In genomic region chr14:91416744-91417133, GRCh38 we compare ENCODE assay signal across 9 cellular contexts. TPM values are rescaled to one million over a fixed set of nuclear protein-coding genes. Genes with fewer than 3 reads are reported as not detected.
A peak's percentile ranks its signal among the peaks of the same experiment; 100 is the strongest.
DNase-seq lines count a peak whose midpoint lies in the region; ATAC-seq and TF ChIP-seq lines count a peak whose summit lies in the region.
"Had no signal": no experiment of that assay in that cellular context is flagged by ENCODE, and none has a peak within 500 bp of the region (broad histone marks: within the 10 kb centered on the region; RNA-seq: fewer than 3 reads in every experiment).

No MANE protein-coding gene starts in this region.

- intact Hi-C loops in activated CD4-positive, alpha-beta T cell treated with anti-CD3 and anti-CD28 coated beads, Interleukin-2, amount 10 ng/mL, durations not matched to agents 24 days and 14 days (cut with micrococcal nuclease) = loop anchor here (1.0 to 5.0 kb wide), 10 partner anchors 11 to 1019 kb away; partner anchors contain the start of genes CALM1, GPR68 and RPS6KA5
- intact Hi-C loops in activated B cell treated with CpG ODN at 0.5 μM for 24 hours (cut with micrococcal nuclease) = loop anchor here (1.0 to 5.0 kb wide), 8 partner anchors 16 to 1034 kb away; partner anchors contain the start of genes CALM1 and RPS6KA5

- H3K4me3 ChIP-seq in iPS-18c (ENCODE audit: insufficient read depth, low read depth, low read length) = peak overlapping the region; percentile 77

- peak; percentile 78 for DNase-seq in activated CD4-positive, alpha-beta T cell treated with anti-CD3 and anti-CD28 coated beads, Interleukin-2, amount 10 ng/mL, durations not matched to agents 24 days and 14 days
- no peak for DNase-seq in activated CD4-positive, alpha-beta T cell treated with anti-CD3 and anti-CD28 coated beads, Interleukin-2, amount 50 U/mL, for 4 hours
- DNase-seq in activated B cell treated with CpG ODN at 0.5 μM for 24 hours = peak; percentile 31
- DNase-seq in stimulated activated naive CD8-positive, alpha-beta T cell treated with anti-CD3 and anti-CD28 coated beads, Interleukin-15, amount 100 ng/mL, for 72 hours = peak; percentile 35 to 44
- DNase-seq in NCI-H1105 treated with DMSO at 0.1 percent for 48 hours (lab: John Stamatoyannopoulos, UW) = no peak
- DNase-seq: midbrain had no signal

- no peaks in the 10 kb centered on the region for H3K9me3 ChIP-seq in iPS-18c (ENCODE audit: control insufficient read depth, insufficient read depth, low read length)

- H3K9me3 Mint-ChIP-seq in activated CD4-positive, alpha-beta T cell treated with anti-CD3 and anti-CD28 coated beads, Interleukin-2, amount 10 ng/mL, durations not matched to agents 24 days and 14 days = no peaks in the 10 kb centered on the region
- no peaks in the 10 kb centered on the region for H3K9me3 Mint-ChIP-seq in activated B cell treated with CpG ODN at 0.5 μM for 24 hours
- no peaks in the 10 kb centered on the region for H3K9me3 Mint-ChIP-seq in stimulated activated naive CD8-positive, alpha-beta T cell treated with anti-CD3 and anti-CD28 coated beads, Interleukin-15, amount 100 ng/mL, for 72 hours

- H3K27me3 Mint-ChIP-seq in activated CD4-positive, alpha-beta T cell treated with anti-CD3 and anti-CD28 coated beads, Interleukin-2, amount 10 ng/mL, durations not matched to agents 24 days and 14 days = peaks cover 2% of the 10 kb centered on the region
- H3K27me3 Mint-ChIP-seq in activated B cell treated with CpG ODN at 0.5 μM for 24 hours = no peaks in the 10 kb centered on the region
- H3K27me3 Mint-ChIP-seq in stimulated activated naive CD8-positive, alpha-beta T cell treated with anti-CD3 and anti-CD28 coated beads, Interleukin-15, amount 100 ng/mL, for 72 hours = no peaks in the 10 kb centered on the region

- ATAC-seq in activated B cell treated with CpG ODN at 0.5 μM for 24 hours (ENCODE audit: low read depth) = no peak
- ATAC-seq in stimulated activated naive CD8-positive, alpha-beta T cell treated with anti-CD3 and anti-CD28 coated beads, Interleukin-15, amount 100 ng/mL, for 72 hours = no peak
- no peak for ATAC-seq in GM21825 (IDR thresholded peaks at IDR 0.05; ENCODE audit: unreplicated experiment)
- no peak for ATAC-seq in GM18873 (IDR thresholded peaks at IDR 0.05; ENCODE audit: low FRiP score, unreplicated experiment)

- CTCF ChIA-PET in activated B cell treated with CpG ODN at 0.5 μM for 24 hours (lab: Charles Lee) = interaction anchor here (1.4 to 8.1 kb wide), 6 partner anchors 11 to 94 kb away, joined by 4 to 131 read pairs (median 10); no protein-coding TSS in a partner anchor

- POLR2A ChIA-PET in activated B cell treated with CpG ODN at 0.5 μM for 24 hours (lab: Charles Lee) = interaction anchor here (0.8 to 9.0 kb wide), 24 partner anchors 8 to 356 kb away, joined by 3 to 150 read pairs (median 7); partner anchors contain the start of gene PPP4R3A

- no peak for TF ChIP-seq CTCF in activated B cell treated with CpG ODN at 0.5 μM for 24 hours (IDR thresholded peaks at IDR 0.05)

- peak overlapping the region; percentile 99 for H3K27ac Mint-ChIP-seq in activated CD4-positive, alpha-beta T cell treated with anti-CD3 and anti-CD28 coated beads, Interleukin-2, amount 10 ng/mL, durations not matched to agents 24 days and 14 days
- H3K27ac Mint-ChIP-seq in activated B cell treated with CpG ODN at 0.5 μM for 24 hours = peak overlapping the region; percentile 99
- peak overlapping the region; percentile 97 to 99 for H3K27ac Mint-ChIP-seq in stimulated activated naive CD8-positive, alpha-beta T cell treated with anti-CD3 and anti-CD28 coated beads, Interleukin-15, amount 100 ng/mL, for 72 hours

- H3K4me1 Mint-ChIP-seq in activated CD4-positive, alpha-beta T cell treated with anti-CD3 and anti-CD28 coated beads, Interleukin-2, amount 10 ng/mL, durations not matched to agents 24 days and 14 days = peaks cover 49% of the 10 kb centered on the region
- H3K4me1 Mint-ChIP-seq in activated B cell treated with CpG ODN at 0.5 μM for 24 hours = peaks cover 55% of the 10 kb centered on the region
- H3K4me1 Mint-ChIP-seq in stimulated activated naive CD8-positive, alpha-beta T cell treated with anti-CD3 and anti-CD28 coated beads, Interleukin-15, amount 100 ng/mL, for 72 hours = peaks cover 46% of the 10 kb centered on the region

- peaks cover 35% of the 10 kb centered on the region for H3K36me3 Mint-ChIP-seq in activated CD4-positive, alpha-beta T cell treated with anti-CD3 and anti-CD28 coated beads, Interleukin-2, amount 10 ng/mL, durations not matched to agents 24 days and 14 days (ENCODE audit: low read depth)
- H3K36me3 Mint-ChIP-seq in activated B cell treated with CpG ODN at 0.5 μM for 24 hours (ENCODE audit: low read depth) = peaks cover 41% of the 10 kb centered on the region

- peak overlapping the region; percentile 90 for H3K4me3 Mint-ChIP-seq in activated CD4-positive, alpha-beta T cell treated with anti-CD3 and anti-CD28 coated beads, Interleukin-2, amount 10 ng/mL, durations not matched to agents 24 days and 14 days
- H3K4me3 Mint-ChIP-seq in activated B cell treated with CpG ODN at 0.5 μM for 24 hours = peak overlapping the region; percentile 97
- peak overlapping the region; percentile 90 to 97 for H3K4me3 Mint-ChIP-seq in stimulated activated naive CD8-positive, alpha-beta T cell treated with anti-CD3 and anti-CD28 coated beads, Interleukin-15, amount 100 ng/mL, for 72 hours

RNA-seq across cellular contexts. Expression of gene CCDC88C, which starts 0.9 kb away (rescaled TPM):
- 79.7 and 89.9 TPM in 2 replicates for total RNA-seq in activated CD4-positive, alpha-beta T cell treated with anti-CD3 and anti-CD28 coated beads, Interleukin-2, amount 10 ng/mL, durations not matched to agents 24 days and 14 days
- 153 and 164 TPM in 2 replicates for total RNA-seq in activated B cell treated with CpG ODN at 0.5 μM for 24 hours

Comparison
In these comparisons a context has a peak if more than half of its experiments do, and no peak if none do; other contexts are left out.
1. DNase-seq: peak in activated CD4-positive, alpha-beta T cell treated with anti-CD3 and anti-CD28 coated beads, Interleukin-2, amount 10 ng/mL, durations not matched to agents 24 days and 14 days (single experiment), activated B cell treated with CpG ODN at 0.5 μM for 24 hours (single experiment) and stimulated activated naive CD8-positive, alpha-beta T cell treated with anti-CD3 and anti-CD28 coated beads, Interleukin-15, amount 100 ng/mL, for 72 hours (2 of 2); none in activated CD4-positive, alpha-beta T cell treated with anti-CD3 and anti-CD28 coated beads, Interleukin-2, amount 50 U/mL, for 4 hours (0 of 2) and NCI-H1105 treated with DMSO at 0.1 percent for 48 hours (single experiment).
2. Peak in every context shown above with its lines, with median percentiles within 50 percentile points of each other: H3K27ac Mint-ChIP-seq and H3K4me3 Mint-ChIP-seq.